Comparison of ENCODE assay signal across 10 cellular contexts in the genomic region with DNA sequence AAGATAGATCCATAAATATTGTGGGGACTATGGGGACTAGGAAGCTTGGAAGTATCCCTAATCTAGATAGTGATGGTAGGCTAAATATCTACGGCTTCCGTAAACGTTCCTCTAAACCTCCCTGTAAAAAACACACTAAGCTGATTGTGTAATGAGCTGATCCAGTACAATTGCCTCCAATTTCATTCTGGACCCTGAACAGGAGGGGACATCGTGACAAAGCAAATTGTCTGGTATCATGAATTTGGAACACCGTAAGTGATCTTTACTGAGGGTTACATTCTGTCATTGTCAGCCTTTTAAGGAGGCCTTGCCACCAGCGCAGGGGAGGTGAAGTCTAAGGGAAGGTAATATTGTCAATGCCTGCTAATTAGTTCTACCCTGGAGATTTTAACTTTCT. TPM values are rescaled to one million over a fixed set of nuclear protein-coding genes. Genes with fewer than 3 reads are reported as not detected.
DNase-seq lines count a peak whose midpoint lies in the region; ATAC-seq and FAIRE-seq lines count a peak whose summit lies in the region.
"Had no signal": no experiment of that assay in that cellular context is flagged by ENCODE, and none has a peak within 500 bp of the region (broad histone marks: within the 10 kb centered on the region; RNA-seq: fewer than 3 reads in every experiment).

No MANE protein-coding gene starts in this region.

- 60 to 65% methylated on average over 6 of the region's 6 CpGs for WGBS in ectodermal cell, 2 experiments

- no peaks in the 10 kb centered on the region for H3K27me3 ChIP-seq in ectodermal cell (ENCODE audit: control insufficient read depth, insufficient read depth, low read length, poor library complexity, severe bottlenecking)
- no peaks in the 10 kb centered on the region for H3K27me3 ChIP-seq in mononuclear cell (ENCODE audit: insufficient read depth, low read length)
- H3K27me3 ChIP-seq: BE2C had no signal

- peak; percentile 20 for ATAC-seq in Right ventricle myocardium superior (ENCODE audit: poor library complexity)
- no peak for ATAC-seq in left cardiac atrium
- no peak for ATAC-seq in HG02970 (IDR thresholded peaks at IDR 0.05; ENCODE audit: low FRiP score, unreplicated experiment)
- ATAC-seq in GM18498 (IDR thresholded peaks at IDR 0.05; ENCODE audit: unreplicated experiment) = no peak

- FAIRE-seq in HTR-8/SVneo (lab: Jason Lieb, UNC) = no peak

- no peak for DNase-seq in Right ventricle myocardium superior
- no peak for DNase-seq in left cardiac atrium
- no peak for DNase-seq in GDM1 (lab: John Stamatoyannopoulos, UW)
- DNase-seq in HTR-8/SVneo (ENCODE audit: insufficient read length, low spot score) = no peak
- DNase-seq: BE2C, NCI-H526 treated with DMSO at 0.1 percent for 48 hours had no signal

- H3K4me1 ChIP-seq in ectodermal cell (ENCODE audit: control insufficient read depth, insufficient read depth, low read length) (peaks cover 7% of the 10 kb centered on the region), mononuclear cell (ENCODE audit: insufficient read depth, low read length) (peaks cover 38% of the 10 kb centered on the region)
- H3K4me1 ChIP-seq: BE2C had no signal

- H3K27ac ChIP-seq in ectodermal cell (ENCODE audit: insufficient read depth, low read depth, low read length, poor library complexity, severe bottlenecking) = peak overlapping the region; percentile 76

- intact Hi-C loops in Right ventricle myocardium superior (cut with DNase I) = no loop called here
- intact Hi-C loops in left cardiac atrium (cut with DNase I) = no loop called here

- peak overlapping the region; percentile 44 for H3K4me3 ChIP-seq in ectodermal cell (ENCODE audit: insufficient read depth, low read depth, low read length)
- peak overlapping the region; percentile 46 for H3K4me3 ChIP-seq in mononuclear cell (ENCODE audit: low read length)

- H3K36me3 ChIP-seq in ectodermal cell (ENCODE audit: control insufficient read depth, insufficient read depth, low read length) = no peaks in the 10 kb centered on the region
- H3K36me3 ChIP-seq: BE2C had no signal

- H3K9me3 ChIP-seq in ectodermal cell (ENCODE audit: control insufficient read depth, low read length) (no peaks in the 10 kb centered on the region), mononuclear cell (ENCODE audit: low read depth, low read length) (no peaks in the 10 kb centered on the region)
- H3K9me3 ChIP-seq: BE2C had no signal

RNA-seq across cellular contexts. Expression of a gene that starts 0.5 kb away (rescaled TPM):
- total RNA-seq in Right ventricle myocardium superior (35.2 TPM), left cardiac atrium (100 to 1,000 TPM; 214 to 341 TPM), mononuclear cell (15.6 TPM)
- polyA plus RNA-seq in ectodermal cell (2013, experiment 1 of 4) = 204 TPM
- polyA plus RNA-seq in ectodermal cell (2013, experiment 2 of 4) = 180 TPM
- polyA plus RNA-seq in ectodermal cell (2013, experiment 3 of 4) = 174 TPM
- 172 TPM for polyA plus RNA-seq in ectodermal cell (2013, experiment 4 of 4)
